ENCODE assay signal across 21 cellular contexts in the genomic region with DNA sequence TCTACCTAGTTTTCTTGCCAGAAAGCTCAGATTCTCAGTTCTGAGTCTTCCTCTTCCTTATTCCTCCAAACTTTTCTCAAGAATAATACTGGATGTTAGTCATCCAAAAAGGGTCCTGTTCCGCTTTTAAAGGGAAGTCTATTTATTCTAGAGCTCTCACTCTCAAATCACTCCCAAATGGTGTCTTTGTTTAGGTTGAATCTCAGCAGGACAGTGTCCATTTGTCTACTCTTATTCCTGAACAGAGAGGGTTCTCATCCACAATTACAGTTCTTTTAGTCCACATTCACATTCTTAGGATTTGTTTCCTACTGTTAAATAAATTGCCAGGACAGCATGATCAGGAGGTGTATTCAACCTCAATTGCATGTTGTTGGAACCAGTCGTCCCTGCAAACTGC.
"Had no signal": no experiment of that assay in that cellular context is flagged by ENCODE, and none has a peak within 500 bp of the region (broad histone marks: within the 10 kb centered on the region; RNA-seq: fewer than 3 reads in every experiment).

No MANE protein-coding gene starts in this region.

- H2AFZ ChIP-seq: parathyroid adenoma had no signal

- DNase-seq: colonic mucosa; dermis blood vessel endothelial cell; effector memory CD4-positive, alpha-beta T cell; erythroblast; esophagus squamous epithelium; hypothalamus; left ventricle myocardium superior; lower lobe of right lung; naive thymus-derived CD8-positive, alpha-beta T cell; nephron progenitor cell; right lobe of liver; small intestine; stimulated activated CD4-positive, alpha-beta T cell treated with anti-CD3 and anti-CD28 coated beads, Interleukin-15, amount 100 ng/mL, for 24 hours; stimulated activated CD4-positive, alpha-beta T cell treated with anti-CD3 and anti-CD28 coated beads, Interleukin-2, amount 100 ng/mL, for 48 hours; stimulated activated naive CD4-positive, alpha-beta T cell; stimulated activated naive CD8-positive, alpha-beta T cell treated with anti-CD3 and anti-CD28 coated beads, Interleukin-15, amount 100 ng/mL, for 72 hours; transverse colon; upper lobe of right lung; uterus had no signal

- H3K4me1 ChIP-seq: colonic mucosa, esophagus squamous epithelium, lower lobe of right lung, parathyroid adenoma, right lobe of liver, suprapubic skin, transverse colon, upper lobe of right lung, uterus had no signal

- H3K4me3 ChIP-seq: colonic mucosa, esophagus squamous epithelium, lower lobe of right lung, right lobe of liver, suprapubic skin, transverse colon, upper lobe of right lung, uterus had no signal

- H3K36me3 ChIP-seq: colonic mucosa, esophagus squamous epithelium, lower lobe of right lung, right lobe of liver, suprapubic skin, transverse colon, upper lobe of right lung, uterus had no signal

- H3K27ac ChIP-seq: colonic mucosa, esophagus squamous epithelium, lower lobe of right lung, parathyroid adenoma, right lobe of liver, suprapubic skin, transverse colon, upper lobe of right lung, uterus had no signal

- H3K9ac ChIP-seq: parathyroid adenoma had no signal

- H3K27me3 ChIP-seq: colonic mucosa, esophagus squamous epithelium, right lobe of liver, suprapubic skin, transverse colon, upper lobe of right lung, uterus had no signal

- H3K9me3 ChIP-seq: colonic mucosa, esophagus squamous epithelium, lower lobe of right lung, right lobe of liver, suprapubic skin, transverse colon, upper lobe of right lung, uterus had no signal

- ATAC-seq: left ventricle myocardium superior; lower lobe of right lung; naive thymus-derived CD8-positive, alpha-beta T cell; right lobe of liver; stimulated activated naive CD8-positive, alpha-beta T cell treated with anti-CD3 and anti-CD28 coated beads, Interleukin-15, amount 100 ng/mL, for 72 hours; upper lobe of right lung had no signal
